Comparison of ENCODE assay signal across 18 cellular contexts in the genomic region with DNA sequence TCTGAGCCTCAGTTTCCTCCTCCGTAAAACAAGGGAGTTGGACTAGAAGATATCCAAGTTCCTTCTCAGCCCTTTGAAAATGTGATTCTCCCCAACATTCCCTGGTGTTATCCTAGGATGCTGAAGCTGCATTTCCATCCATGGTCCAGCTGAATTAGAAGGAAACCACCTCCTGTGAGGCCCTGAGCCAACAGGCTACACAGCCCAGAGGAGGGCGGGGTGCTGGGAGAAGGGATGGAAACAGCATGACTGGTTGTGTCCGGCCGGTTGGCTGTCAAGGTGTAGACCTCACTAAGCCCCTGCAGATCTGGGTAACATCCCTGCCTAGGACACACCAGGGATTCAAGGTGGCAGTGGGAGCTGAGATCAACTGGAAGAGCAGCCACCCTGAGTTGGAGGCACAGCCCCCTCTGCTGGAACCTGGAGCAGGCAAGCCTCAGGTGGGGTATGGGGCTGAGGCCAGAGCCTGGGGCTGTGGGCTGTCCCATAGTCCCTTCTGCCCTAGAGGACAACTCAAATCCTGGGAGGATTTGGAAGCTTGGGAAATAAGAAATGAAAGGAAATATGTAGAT.
DNase-seq lines count a peak whose midpoint lies in the region; ATAC-seq and TF ChIP-seq lines count a peak whose summit lies in the region.
"Had no signal": no experiment of that assay in that cellular context is flagged by ENCODE, and none has a peak within 500 bp of the region (broad histone marks: within the 10 kb centered on the region; RNA-seq: fewer than 3 reads in every experiment).

No MANE protein-coding gene starts in this region.

- H3K4me3 ChIP-seq in H7 (ENCODE audit: insufficient read depth, low read depth, low read length) (no peak overlapping the region), trophoblast cell (ENCODE audit: low read depth, low read length) (no peak overlapping the region)
- H3K4me3 ChIP-seq: vagina had no signal

- no peak overlapping the region for H2BK120ac ChIP-seq in trophoblast cell (ENCODE audit: insufficient read depth, low read length, poor library complexity)

- H4K8ac ChIP-seq in trophoblast cell (ENCODE audit: low read depth, low read length) = no peak overlapping the region

- POLR2A ChIA-PET in WTC11 (lab: Charles Lee) = no interaction called here

- no peak overlapping the region for H3K27ac ChIP-seq in trophoblast cell (ENCODE audit: low read depth, low read length)
- H3K27ac ChIP-seq: RWPE1, vagina had no signal

- no peak overlapping the region for H3K14ac ChIP-seq in trophoblast cell (ENCODE audit: low read length)

- no peak overlapping the region for H2AK5ac ChIP-seq in trophoblast cell (ENCODE audit: low read length)

- H3K4me2 ChIP-seq in trophoblast cell (ENCODE audit: low read length) = no peak overlapping the region

- H3K9ac ChIP-seq in trophoblast cell (ENCODE audit: low read length) = no peak overlapping the region

- no peak overlapping the region for H4K12ac ChIP-seq in trophoblast cell (ENCODE audit: low read depth, low read length)

- no peak overlapping the region for H2AFZ ChIP-seq in trophoblast cell (ENCODE audit: insufficient read depth, low read length, poor library complexity)

- H3K4me1 Mint-ChIP-seq in WTC11 (peaks cover 24% of the 10 kb centered on the region), nephron progenitor cell (peaks cover 61% of the 10 kb centered on the region)
- H3K4me1 Mint-ChIP-seq: CD8-positive, alpha-beta memory T cell; central memory CD8-positive, alpha-beta T cell; nephron had no signal

- TF ChIP-seq CTCF in WTC11 (IDR thresholded peaks at IDR 0.05) (0 out of 2 replicates have a peak, but pooled peaks have one; percentile 18), nephron progenitor cell (IDR thresholded peaks at IDR 0.05) (peak; percentile 37)

- H3K27ac Mint-ChIP-seq in WTC11 (no peak overlapping the region), nephron progenitor cell (no peak overlapping the region)
- H3K27ac Mint-ChIP-seq: activated T-cell treated with anti-CD3 and anti-CD28 coated beads, Interleukin-2, amount 50 U/mL, for 24 hours; CD8-positive, alpha-beta memory T cell; nephron; T-helper 1 cell treated with Interleukin-12 subunit alpha and Interleukin-12 subunit beta and Interleukin-4 antibody, amounts not matched to agents 30 μg/mL and 1 μg/mL, for 36 hours had no signal

- no CpG with 5 or more reads among the region's 4 CpGs for WGBS in trophoblast cell (ENCODE audit: extremely low coverage, insufficient coverage, insufficient read length)

- H3K4me3 Mint-ChIP-seq in WTC11 = no peak overlapping the region
- no peak overlapping the region for H3K4me3 Mint-ChIP-seq in nephron progenitor cell
- H3K4me3 Mint-ChIP-seq: activated T-cell treated with anti-CD3 and anti-CD28 coated beads, Interleukin-2, amount 50 U/mL, for 24 hours; CD8-positive, alpha-beta memory T cell; central memory CD8-positive, alpha-beta T cell; nephron; T-helper 1 cell treated with Interleukin-12 subunit alpha and Interleukin-12 subunit beta and Interleukin-4 antibody, amounts not matched to agents 30 μg/mL and 1 μg/mL, for 36 hours had no signal

- no peak overlapping the region for H2BK12ac ChIP-seq in trophoblast cell (ENCODE audit: low read length)

- no peak overlapping the region for H2BK5ac ChIP-seq in trophoblast cell (ENCODE audit: low read depth, low read length, poor library complexity)

- H3K27me3 Mint-ChIP-seq in WTC11 (ENCODE audit: low read depth) = peaks cover 32% of the 10 kb centered on the region
- peaks cover 35% of the 10 kb centered on the region for H3K27me3 Mint-ChIP-seq in nephron progenitor cell (ENCODE audit: low read depth, poor library complexity)

- H3K18ac ChIP-seq in trophoblast cell (ENCODE audit: low read length) = no peak overlapping the region

- peaks cover 25% of the 10 kb centered on the region for H3K27me3 ChIP-seq in H7 (ENCODE audit: control insufficient read depth, insufficient read depth, low read length)
- peaks cover 5% of the 10 kb centered on the region for H3K27me3 ChIP-seq in trophoblast cell (ENCODE audit: insufficient read depth, low read length)

- CTCF ChIA-PET in WTC11 (lab: Charles Lee) = interaction anchor here (0.5 to 2.4 kb wide), 28 partner anchors 9 to 299 kb away, joined by 3 to 21 read pairs (median 6); a partner anchor contains a TSS

- no peak overlapping the region for H3K23ac ChIP-seq in trophoblast cell (ENCODE audit: low read length)

- H3K36me3 ChIP-seq in H7 (replicated peaks; ENCODE audit: control insufficient read depth, insufficient read depth, low read length) = no peaks in the 10 kb centered on the region
- no peaks in the 10 kb centered on the region for H3K36me3 ChIP-seq in trophoblast cell (ENCODE audit: control insufficient read depth in 1 of 2, insufficient read depth in 2 of 2, low read length in 2 of 2)
- H3K36me3 ChIP-seq: vagina had no signal

- DNase-seq in DMS 273 treated with DMSO at 0.1 percent for 48 hours (lab: John Stamatoyannopoulos, UW) (peak; percentile 2), H7 (peak; percentile 85), WTC11 (ENCODE audit: low spot score) (peak; percentile 72), nephron progenitor cell (no peak), foreskin melanocyte (no peak), trophoblast cell (no peak)
- no peak for DNase-seq in NK-92 treated with Interleukin-12 subunit alpha and Interleukin-12 subunit beta, amount 100 ng/mL, for 24 hours (lab: John Stamatoyannopoulos, UW)
- DNase-seq: activated T-cell treated with anti-CD3 and anti-CD28 coated beads, Interleukin-2, amount 50 U/mL, for 24 hours; NCI-H1092; NCI-H345; right cardiac atrium; stimulated activated CD4-positive, alpha-beta T cell treated with anti-CD3 and anti-CD28 coated beads, Interleukin-4, amount 100 ng/mL, for 1 hour had no signal

- no peak overlapping the region for H4K91ac ChIP-seq in trophoblast cell (ENCODE audit: low read depth, low read length)

- H3K9me3 Mint-ChIP-seq in WTC11 (no peaks in the 10 kb centered on the region), nephron progenitor cell (no peaks in the 10 kb centered on the region)
- H3K9me3 Mint-ChIP-seq: activated T-cell treated with anti-CD3 and anti-CD28 coated beads, Interleukin-2, amount 50 U/mL, for 24 hours; CD8-positive, alpha-beta memory T cell; central memory CD8-positive, alpha-beta T cell; nephron; T-helper 1 cell treated with Interleukin-12 subunit alpha and Interleukin-12 subunit beta and Interleukin-4 antibody, amounts not matched to agents 30 μg/mL and 1 μg/mL, for 36 hours had no signal

- peaks cover 2 to 3% of the 10 kb centered on the region in 2 experiments for H3K4me1 ChIP-seq in trophoblast cell (ENCODE audit: control insufficient read depth in 1 of 2, insufficient read depth in 2 of 2, low read length in 2 of 2)
- H3K4me1 ChIP-seq: vagina had no signal

- no peaks in the 10 kb centered on the region for H3K79me1 ChIP-seq in trophoblast cell (ENCODE audit: low read length)

- no peak overlapping the region for H3K4ac ChIP-seq in trophoblast cell (ENCODE audit: low read depth, low read length)

- ATAC-seq in WTC11 = peak; percentile 97
- ATAC-seq: right cardiac atrium had no signal

- H3K9me3 ChIP-seq in trophoblast cell (ENCODE audit: insufficient read depth, low read depth, low read length) = no peaks in the 10 kb centered on the region
- H3K9me3 ChIP-seq: vagina had no signal

- no peaks in the 10 kb centered on the region for H3K36me3 Mint-ChIP-seq in WTC11
- H3K36me3 Mint-ChIP-seq in nephron progenitor cell (ENCODE audit: low read depth) = peaks cover 64% of the 10 kb centered on the region
- H3K36me3 Mint-ChIP-seq: CD8-positive, alpha-beta memory T cell had no signal

- H3K79me2 ChIP-seq in trophoblast cell (ENCODE audit: control insufficient read depth, insufficient read depth, low read length, poor library complexity) = no peaks in the 10 kb centered on the region

TF ChIP-seq in WTC11, 78 proteins besides CTCF, POLR2A, EP300 and RAD21:
- TF ChIP-seq OVOL2 (CRISPR knock-in tag; IDR thresholded peaks at IDR 0.05; ENCODE audit: borderline replicate concordance) = no peak
- TF ChIP-seq, protein P1, sequence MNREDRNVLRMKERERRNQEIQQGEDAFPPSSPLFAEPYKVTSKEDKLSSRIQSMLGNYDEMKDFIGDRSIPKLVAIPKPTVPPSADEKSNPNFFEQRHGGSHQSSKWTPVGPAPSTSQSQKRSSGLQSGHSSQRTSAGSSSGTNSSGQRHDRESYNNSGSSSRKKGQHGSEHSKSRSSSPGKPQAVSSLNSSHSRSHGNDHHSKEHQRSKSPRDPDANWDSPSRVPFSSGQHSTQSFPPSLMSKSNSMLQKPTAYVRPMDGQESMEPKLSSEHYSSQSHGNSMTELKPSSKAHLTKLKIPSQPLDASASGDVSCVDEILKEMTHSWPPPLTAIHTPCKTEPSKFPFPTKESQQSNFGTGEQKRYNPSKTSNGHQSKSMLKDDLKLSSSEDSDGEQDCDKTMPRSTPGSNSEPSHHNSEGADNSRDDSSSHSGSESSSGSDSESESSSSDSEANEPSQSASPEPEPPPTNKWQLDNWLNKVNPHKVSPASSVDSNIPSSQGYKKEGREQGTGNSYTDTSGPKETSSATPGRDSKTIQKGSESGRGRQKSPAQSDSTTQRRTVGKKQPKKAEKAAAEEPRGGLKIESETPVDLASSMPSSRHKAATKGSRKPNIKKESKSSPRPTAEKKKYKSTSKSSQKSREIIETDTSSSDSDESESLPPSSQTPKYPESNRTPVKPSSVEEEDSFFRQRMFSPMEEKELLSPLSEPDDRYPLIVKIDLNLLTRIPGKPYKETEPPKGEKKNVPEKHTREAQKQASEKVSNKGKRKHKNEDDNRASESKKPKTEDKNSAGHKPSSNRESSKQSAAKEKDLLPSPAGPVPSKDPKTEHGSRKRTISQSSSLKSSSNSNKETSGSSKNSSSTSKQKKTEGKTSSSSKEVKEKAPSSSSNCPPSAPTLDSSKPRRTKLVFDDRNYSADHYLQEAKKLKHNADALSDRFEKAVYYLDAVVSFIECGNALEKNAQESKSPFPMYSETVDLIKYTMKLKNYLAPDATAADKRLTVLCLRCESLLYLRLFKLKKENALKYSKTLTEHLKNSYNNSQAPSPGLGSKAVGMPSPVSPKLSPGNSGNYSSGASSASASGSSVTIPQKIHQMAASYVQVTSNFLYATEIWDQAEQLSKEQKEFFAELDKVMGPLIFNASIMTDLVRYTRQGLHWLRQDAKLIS (CRISPR knock-in tag; IDR thresholded peaks at IDR 0.05; ENCODE audit: borderline replicate concordance) = no peak
- no peak for TF ChIP-seq ESRRA (CRISPR knock-in tag; IDR thresholded peaks at IDR 0.05; ENCODE audit: borderline replicate concordance)

Comparison
In these comparisons a context has a peak if more than half of its experiments do, and no peak if none do; other contexts are left out.
1. DNase-seq: peak in DMS 273 treated with DMSO at 0.1 percent for 48 hours (single experiment), H7 (single experiment) and WTC11 (single experiment); none in nephron progenitor cell (single experiment), foreskin melanocyte (single experiment), trophoblast cell (0 of 2) and NK-92 treated with Interleukin-12 subunit alpha and Interleukin-12 subunit beta, amount 100 ng/mL, for 24 hours (single experiment).